ENCODE assay signal across 15 cellular contexts in the genomic region with DNA sequence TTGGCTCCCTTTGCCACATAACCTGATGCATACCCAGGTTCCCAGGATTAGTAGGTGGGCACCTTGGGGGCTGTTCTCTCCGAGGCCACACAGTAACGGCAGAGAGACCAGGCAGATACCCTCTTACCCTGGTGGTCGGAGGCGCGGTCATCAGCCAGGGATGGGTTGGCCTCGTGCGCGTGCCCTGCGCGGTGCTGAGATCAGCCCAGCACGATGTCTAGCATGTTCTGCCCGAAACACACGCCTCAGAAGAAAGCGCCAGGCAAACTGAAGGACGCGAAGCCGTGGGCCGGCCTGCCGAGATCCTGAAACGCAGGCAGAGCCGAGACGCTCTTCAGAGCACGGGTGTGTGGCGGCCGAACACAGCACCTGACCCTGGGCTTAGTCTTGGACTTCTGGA. TPM values are rescaled to one million over a fixed set of nuclear protein-coding genes. Genes with fewer than 3 reads are reported as not detected.
DNase-seq lines count a peak whose midpoint lies in the region; ATAC-seq and TF ChIP-seq lines count a peak whose summit lies in the region.
"Had no signal": no experiment of that assay in that cellular context is flagged by ENCODE, and none has a peak within 500 bp of the region (broad histone marks: within the 10 kb centered on the region; RNA-seq: fewer than 3 reads in every experiment).

No MANE protein-coding gene starts in this region.

- TF ChIP-seq POLR2A in heart left ventricle (IDR thresholded peaks at IDR 0.05), result no peak
- no peak for TF ChIP-seq POLR2A in sigmoid colon (IDR thresholded peaks at IDR 0.05)

- no peaks in the 10 kb centered on the region for H3K36me3 Mint-ChIP-seq in CD4-positive, alpha-beta memory T cell
- H3K36me3 Mint-ChIP-seq: CD4-positive, CD25-positive, alpha-beta regulatory T cell had no signal

- WGBS in heart left ventricle, 4 donors, result 92 to 97% (median 93%) methylated on average over 24 to 25 of the region's 25 CpGs
- 94 to 95% methylated on average over 25 of the region's 25 CpGs for WGBS in sigmoid colon, 2 donors

- peaks cover 0 to 8% (median 0%) of the 10 kb centered on the region in 4 donors for H3K4me1 Mint-ChIP-seq in CD4-positive, alpha-beta memory T cell
- H3K4me1 Mint-ChIP-seq: CD4-positive, CD25-positive, alpha-beta regulatory T cell had no signal

- POLR2A ChIA-PET in CD4-positive, alpha-beta memory T cell (lab: Charles Lee; ENCODE audit: partially characterized antibody), result no interaction called here

- TF ChIP-seq CTCF in left ventricle myocardium inferior (IDR thresholded peaks at IDR 0.05; ENCODE audit: borderline replicate concordance) (no peak), heart left ventricle (IDR thresholded peaks at IDR 0.05) (no peak), lower lobe of right lung (IDR thresholded peaks at IDR 0.05) (no peak), sigmoid colon (IDR thresholded peaks at IDR 0.05) (no peak), foreskin fibroblast (IDR thresholded peaks at IDR 0.05; ENCODE audit: low read depth, low read length) (no peak)

- intact Hi-C loops in left ventricle myocardium inferior (cut with micrococcal nuclease) (no loop called here), heart left ventricle (cut with DNase I) (no loop called here), lower lobe of right lung (cut with DNase I) (no loop called here), sigmoid colon (cut with DNase I) (no loop called here)
- intact Hi-C loops in CD4-positive, alpha-beta memory T cell (cut with micrococcal nuclease), result no loop called here

- no peak for TF ChIP-seq EP300 in sigmoid colon (IDR thresholded peaks at IDR 0.05)

- H3K4me3 ChIP-seq in left ventricle myocardium inferior, result no peak overlapping the region
- H3K4me3 ChIP-seq in heart left ventricle, result no peak overlapping the region
- H3K4me3 ChIP-seq in lower lobe of right lung, result no peak overlapping the region
- H3K4me3 ChIP-seq in sigmoid colon, result no peak overlapping the region
- no peak overlapping the region for H3K4me3 ChIP-seq in CD4-positive, alpha-beta memory T cell (ENCODE audit: low read length in 2 of 2)
- H3K4me3 ChIP-seq in foreskin fibroblast (ENCODE audit: low read depth in 1 of 2, low read length in 2 of 2), result no peak overlapping the region
- H3K4me3 ChIP-seq: BLaER1 treated with 17β-estradiol and CSF1 and Interleukin-3, amounts not matched to agents 10 nM and 100 nM had no signal

- H3K4me3 Mint-ChIP-seq in CD4-positive, alpha-beta memory T cell, result no peak overlapping the region
- H3K4me3 Mint-ChIP-seq: CD4-positive, CD25-positive, alpha-beta regulatory T cell had no signal

- no peaks in the 10 kb centered on the region for H3K9me3 ChIP-seq in left ventricle myocardium inferior (replicated peaks)
- no peaks in the 10 kb centered on the region for H3K9me3 ChIP-seq in heart left ventricle
- no peaks in the 10 kb centered on the region for H3K9me3 ChIP-seq in lower lobe of right lung
- no peaks in the 10 kb centered on the region for H3K9me3 ChIP-seq in sigmoid colon
- no peaks in the 10 kb centered on the region for H3K9me3 ChIP-seq in CD4-positive, alpha-beta memory T cell (ENCODE audit: control insufficient read depth in 1 of 2, low read length in 2 of 2)
- H3K9me3 ChIP-seq: BLaER1 treated with 17β-estradiol and CSF1 and Interleukin-3, amounts not matched to agents 10 nM and 100 nM had no signal

- H3K27me3 Mint-ChIP-seq in CD4-positive, alpha-beta memory T cell, result peaks cover 4 to 13% of the 10 kb centered on the region in 2 donors
- H3K27me3 Mint-ChIP-seq: CD4-positive, CD25-positive, alpha-beta regulatory T cell had no signal

- H3K27me3 ChIP-seq in left ventricle myocardium inferior (ENCODE audit: low read depth), result peaks cover 91% of the 10 kb centered on the region
- peaks cover 5 to 45% (median 10%) of the 10 kb centered on the region in 9 donors for H3K27me3 ChIP-seq in heart left ventricle
- H3K27me3 ChIP-seq in lower lobe of right lung (ENCODE audit: low read depth), result peaks cover 37% of the 10 kb centered on the region
- peaks cover 0 to 52% (median 23%) of the 10 kb centered on the region in 3 donors for H3K27me3 ChIP-seq in sigmoid colon
- H3K27me3 ChIP-seq in CD4-positive, alpha-beta memory T cell (ENCODE audit: insufficient read depth, low read length), result no peaks in the 10 kb centered on the region

- H3K27ac ChIP-seq in left ventricle myocardium inferior (replicated peaks), result no peak overlapping the region
- H3K27ac ChIP-seq in heart left ventricle, result no peak overlapping the region
- H3K27ac ChIP-seq in lower lobe of right lung, result no peak overlapping the region
- H3K27ac ChIP-seq in sigmoid colon, result no peak overlapping the region
- H3K27ac ChIP-seq in CD4-positive, alpha-beta memory T cell (ENCODE audit: low read depth, low read length), result no peak overlapping the region
- H3K27ac ChIP-seq: BLaER1 treated with 17β-estradiol and CSF1 and Interleukin-3, amounts not matched to agents 10 nM and 100 nM had no signal

- DNase-seq in left ventricle myocardium inferior (peak; percentile 7), heart left ventricle (no peak), lower lobe of right lung (peak; percentile 44), sigmoid colon (peak; percentile 49), foreskin fibroblast (no peak)
- no peak for DNase-seq in CD4-positive, alpha-beta memory T cell
- DNase-seq: ACHN; Calu3; CD4-positive, CD25-positive, alpha-beta regulatory T cell; DMS 273 treated with DMSO at 0.1 percent for 48 hours; IMR-90 had no signal

- H3K4me1 ChIP-seq in left ventricle myocardium inferior (no peaks in the 10 kb centered on the region), heart left ventricle (peaks cover 0 to 6% (median 0%) of the 10 kb centered on the region in 12 donors), lower lobe of right lung (no peaks in the 10 kb centered on the region), sigmoid colon (no peaks in the 10 kb centered on the region)
- no peaks in the 10 kb centered on the region for H3K4me1 ChIP-seq in CD4-positive, alpha-beta memory T cell (ENCODE audit: insufficient read depth, low read length)

- H3K36me3 ChIP-seq in left ventricle myocardium inferior, result no peaks in the 10 kb centered on the region
- H3K36me3 ChIP-seq in heart left ventricle, result no peaks in the 10 kb centered on the region
- no peaks in the 10 kb centered on the region for H3K36me3 ChIP-seq in lower lobe of right lung
- no peaks in the 10 kb centered on the region for H3K36me3 ChIP-seq in sigmoid colon
- H3K36me3 ChIP-seq in CD4-positive, alpha-beta memory T cell (ENCODE audit: insufficient read depth, low read length), result no peaks in the 10 kb centered on the region
- H3K36me3 ChIP-seq: BLaER1 treated with 17β-estradiol and CSF1 and Interleukin-3, amounts not matched to agents 10 nM and 100 nM had no signal

- no peak for ATAC-seq in heart left ventricle
- ATAC-seq in lower lobe of right lung, result no peak
- no peak for ATAC-seq in HG02884 (IDR thresholded peaks at IDR 0.05; ENCODE audit: unreplicated experiment)
- ATAC-seq: HCT116 had no signal

- no peak overlapping the region for H3K27ac Mint-ChIP-seq in CD4-positive, alpha-beta memory T cell
- H3K27ac Mint-ChIP-seq: CD4-positive, CD25-positive, alpha-beta regulatory T cell had no signal

- CTCF ChIA-PET in CD4-positive, alpha-beta memory T cell (lab: Charles Lee; ENCODE audit: partially characterized antibody), result no interaction called here

- H3K9me3 Mint-ChIP-seq in CD4-positive, alpha-beta memory T cell, result peaks cover 0 to 3% (median 0%) of the 10 kb centered on the region in 8 donors
- H3K9me3 Mint-ChIP-seq: CD4-positive, CD25-positive, alpha-beta regulatory T cell had no signal

RNA-seq across cellular contexts. Expression of gene CFAP46, which starts 34.7 kb away (rescaled TPM):
- total RNA-seq in left ventricle myocardium inferior (0.99 TPM), heart left ventricle (1 to 10 TPM in 5 of 9 donors, under 1 TPM in 4; 0.61 to 1.8 (median 1.1) TPM), lower lobe of right lung (9.0 TPM), sigmoid colon (1 to 10 TPM in 1 of 4 donors, under 1 TPM in 2, not detected in 1; 0.36 to 1.7 (median 0.41) TPM)
- polyA plus RNA-seq in heart left ventricle (under 1 TPM; 0.62 to 0.65 TPM), sigmoid colon (under 1 TPM in 1 of 3 donors, not detected in 2; 0.10 TPM)
- not detected for total RNA-seq in CD4-positive, alpha-beta memory T cell
- not detected for polyA plus RNA-seq in CD4-positive, alpha-beta memory T cell
- total RNA-seq: Calu3; CD4-positive, CD25-positive, alpha-beta regulatory T cell; HT-29 had no signal
- polyA plus RNA-seq: CD4-positive, CD25-positive, alpha-beta regulatory T cell had no signal

Comparison
In these comparisons a context has a peak if more than half of its experiments do, and no peak if none do; other contexts are left out.
1. DNase-seq: peak in left ventricle myocardium inferior (single experiment), lower lobe of right lung (single experiment) and sigmoid colon (single experiment); none in heart left ventricle (0 of 5), CD4-positive, alpha-beta memory T cell (0 of 5) and foreskin fibroblast (0 of 2).